Comparison of ENCODE assay signal across 2 cellular contexts in the genomic region with DNA sequence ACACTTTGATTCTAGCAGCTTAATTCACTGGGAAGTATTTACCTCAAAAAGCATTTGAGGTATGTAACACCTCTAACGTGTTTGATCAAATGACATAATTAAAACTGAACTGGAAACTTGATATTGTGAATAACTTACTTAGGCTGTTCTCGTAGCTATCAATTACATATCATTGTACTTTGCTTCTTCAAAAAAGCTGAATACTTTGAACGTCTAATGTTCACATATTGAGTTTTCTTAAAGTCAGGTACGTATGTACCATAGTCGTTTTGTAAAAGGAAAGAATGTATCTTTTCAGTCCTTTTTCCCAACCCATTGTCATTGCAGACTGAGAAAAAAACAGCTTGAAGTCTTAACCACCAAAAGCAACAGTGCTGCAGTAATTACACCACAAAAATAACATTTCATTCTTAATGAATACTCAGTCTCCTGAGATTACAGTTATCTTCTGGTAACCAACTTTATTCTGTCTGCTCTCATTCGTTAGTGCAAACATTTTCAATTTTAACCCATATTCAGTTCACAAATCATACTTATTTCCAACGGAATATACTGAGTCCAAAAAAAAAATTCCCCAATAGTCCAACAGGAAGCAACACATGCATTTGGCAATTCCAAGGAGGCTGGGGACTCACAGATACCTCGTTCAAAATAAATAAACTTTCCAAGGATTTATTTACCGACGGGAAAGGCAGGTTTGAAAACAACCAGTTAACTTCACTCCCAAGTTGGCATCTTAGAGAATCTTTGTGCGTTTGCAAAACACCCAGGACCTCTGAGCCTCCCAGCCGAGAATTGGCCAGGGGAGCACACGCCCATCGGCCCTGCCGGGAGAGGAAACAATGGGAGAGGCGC.
TF ChIP-seq lines count a peak whose summit lies in the region.

No MANE protein-coding gene starts in this region.

TF ChIP-seq in HEK293, 187 proteins besides CTCF, POLR2A, EP300 and RAD21 (continued from another document and continues in another):
- TF ChIP-seq, protein P1, sequence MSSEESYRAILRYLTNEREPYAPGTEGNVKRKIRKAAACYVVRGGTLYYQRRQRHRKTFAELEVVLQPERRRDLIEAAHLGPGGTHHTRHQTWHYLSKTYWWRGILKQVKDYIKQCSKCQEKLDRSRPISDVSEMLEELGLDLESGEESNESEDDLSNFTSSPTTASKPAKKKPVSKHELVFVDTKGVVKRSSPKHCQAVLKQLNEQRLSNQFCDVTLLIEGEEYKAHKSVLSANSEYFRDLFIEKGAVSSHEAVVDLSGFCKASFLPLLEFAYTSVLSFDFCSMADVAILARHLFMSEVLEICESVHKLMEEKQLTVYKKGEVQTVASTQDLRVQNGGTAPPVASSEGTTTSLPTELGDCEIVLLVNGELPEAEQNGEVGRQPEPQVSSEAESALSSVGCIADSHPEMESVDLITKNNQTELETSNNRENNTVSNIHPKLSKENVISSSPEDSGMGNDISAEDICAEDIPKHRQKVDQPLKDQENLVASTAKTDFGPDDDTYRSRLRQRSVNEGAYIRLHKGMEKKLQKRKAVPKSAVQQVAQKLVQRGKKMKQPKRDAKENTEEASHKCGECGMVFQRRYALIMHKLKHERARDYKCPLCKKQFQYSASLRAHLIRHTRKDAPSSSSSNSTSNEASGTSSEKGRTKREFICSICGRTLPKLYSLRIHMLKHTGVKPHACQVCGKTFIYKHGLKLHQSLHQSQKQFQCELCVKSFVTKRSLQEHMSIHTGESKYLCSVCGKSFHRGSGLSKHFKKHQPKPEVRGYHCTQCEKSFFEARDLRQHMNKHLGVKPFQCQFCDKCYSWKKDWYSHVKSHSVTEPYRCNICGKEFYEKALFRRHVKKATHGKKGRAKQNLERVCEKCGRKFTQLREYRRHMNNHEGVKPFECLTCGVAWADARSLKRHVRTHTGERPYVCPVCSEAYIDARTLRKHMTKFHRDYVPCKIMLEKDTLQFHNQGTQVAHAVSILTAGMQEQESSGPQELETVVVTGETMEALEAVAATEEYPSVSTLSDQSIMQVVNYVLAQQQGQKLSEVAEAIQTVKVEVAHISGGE (tag by site-specific recombination; conservative IDR thresholded peaks at IDR 0.05; ENCODE audit: low read depth), result no peak
- no peak for TF ChIP-seq ZFP3 (tag by site-specific recombination; IDR thresholded peaks at IDR 0.05; ENCODE audit: low read depth)
- TF ChIP-seq, protein P2, sequence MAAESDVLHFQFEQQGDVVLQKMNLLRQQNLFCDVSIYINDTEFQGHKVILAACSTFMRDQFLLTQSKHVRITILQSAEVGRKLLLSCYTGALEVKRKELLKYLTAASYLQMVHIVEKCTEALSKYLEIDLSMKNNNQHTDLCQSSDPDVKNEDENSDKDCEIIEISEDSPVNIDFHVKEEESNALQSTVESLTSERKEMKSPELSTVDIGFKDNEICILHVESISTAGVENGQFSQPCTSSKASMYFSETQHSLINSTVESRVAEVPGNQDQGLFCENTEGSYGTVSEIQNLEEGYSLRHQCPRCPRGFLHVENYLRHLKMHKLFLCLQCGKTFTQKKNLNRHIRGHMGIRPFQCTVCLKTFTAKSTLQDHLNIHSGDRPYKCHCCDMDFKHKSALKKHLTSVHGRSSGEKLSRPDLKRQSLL (tag by site-specific recombination; IDR thresholded peaks at IDR 0.05), result no peak
- no peak for TF ChIP-seq ZNF626 (tag by site-specific recombination; IDR thresholded peaks at IDR 0.05)
- no peak for TF ChIP-seq ZNF658 (tag by site-specific recombination; IDR thresholded peaks at IDR 0.05)
- no peak for TF ChIP-seq ZNF121 (tag by site-specific recombination; IDR thresholded peaks at IDR 0.05)
- TF ChIP-seq ZSCAN16 (tag by site-specific recombination; IDR thresholded peaks at IDR 0.05), result peak; percentile 97
- TF ChIP-seq, protein P3, sequence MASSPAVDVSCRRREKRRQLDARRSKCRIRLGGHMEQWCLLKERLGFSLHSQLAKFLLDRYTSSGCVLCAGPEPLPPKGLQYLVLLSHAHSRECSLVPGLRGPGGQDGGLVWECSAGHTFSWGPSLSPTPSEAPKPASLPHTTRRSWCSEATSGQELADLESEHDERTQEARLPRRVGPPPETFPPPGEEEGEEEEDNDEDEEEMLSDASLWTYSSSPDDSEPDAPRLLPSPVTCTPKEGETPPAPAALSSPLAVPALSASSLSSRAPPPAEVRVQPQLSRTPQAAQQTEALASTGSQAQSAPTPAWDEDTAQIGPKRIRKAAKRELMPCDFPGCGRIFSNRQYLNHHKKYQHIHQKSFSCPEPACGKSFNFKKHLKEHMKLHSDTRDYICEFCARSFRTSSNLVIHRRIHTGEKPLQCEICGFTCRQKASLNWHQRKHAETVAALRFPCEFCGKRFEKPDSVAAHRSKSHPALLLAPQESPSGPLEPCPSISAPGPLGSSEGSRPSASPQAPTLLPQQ (tag by site-specific recombination; IDR thresholded peaks at IDR 0.05), result no peak
- no peak for TF ChIP-seq ZNF184 (tag by site-specific recombination; IDR thresholded peaks at IDR 0.05)
- 0 out of 2 replicates have a peak, but pooled peaks have one; percentile 13 for TF ChIP-seq ZNF843 (tag by site-specific recombination; IDR thresholded peaks at IDR 0.05)
- peak; percentile 19; the same call in 1 of the 2 replicates for TF ChIP-seq ZEB2 (tag by site-specific recombination; IDR thresholded peaks at IDR 0.05)
- peak; percentile 51; the same call in 1 of the 2 replicates for TF ChIP-seq ZNF335 (tag by site-specific recombination; conservative IDR thresholded peaks at IDR 0.05)
- no peak for TF ChIP-seq ZNF555 (tag by site-specific recombination; conservative IDR thresholded peaks at IDR 0.05)
- TF ChIP-seq KLF1 (tag by site-specific recombination; IDR thresholded peaks at IDR 0.05), result no peak
- peak; percentile 13; the same call in 1 of the 2 replicates for TF ChIP-seq ZBTB20 (tag by site-specific recombination; IDR thresholded peaks at IDR 0.05)
- peak; percentile 82 for TF ChIP-seq SCRT2 (tag by site-specific recombination; IDR thresholded peaks at IDR 0.05)
- peak; percentile 63 for TF ChIP-seq ZNF366 (tag by site-specific recombination; conservative IDR thresholded peaks at IDR 0.05)
- no peak for TF ChIP-seq REST (tag by site-specific recombination; IDR thresholded peaks at IDR 0.05)

TF ChIP-seq in SK-N-SH treated with all-trans-retinoic acid at 6 μM for 48 hours, 23 proteins besides CTCF, POLR2A, EP300 and RAD21 (continued from another document):
- no peak for TF ChIP-seq POU6F1 (CRISPR knock-in tag; IDR thresholded peaks at IDR 0.05; ENCODE audit: borderline replicate concordance, low read depth)
- no peak for TF ChIP-seq ZNF8 (CRISPR knock-in tag; IDR thresholded peaks at IDR 0.05)
TF ChIP-seq in SK-N-SH treated with all-trans-retinoic acid at 6 μM for 48 hours: peak in this region for 0.
